In the genomic region with DNA sequence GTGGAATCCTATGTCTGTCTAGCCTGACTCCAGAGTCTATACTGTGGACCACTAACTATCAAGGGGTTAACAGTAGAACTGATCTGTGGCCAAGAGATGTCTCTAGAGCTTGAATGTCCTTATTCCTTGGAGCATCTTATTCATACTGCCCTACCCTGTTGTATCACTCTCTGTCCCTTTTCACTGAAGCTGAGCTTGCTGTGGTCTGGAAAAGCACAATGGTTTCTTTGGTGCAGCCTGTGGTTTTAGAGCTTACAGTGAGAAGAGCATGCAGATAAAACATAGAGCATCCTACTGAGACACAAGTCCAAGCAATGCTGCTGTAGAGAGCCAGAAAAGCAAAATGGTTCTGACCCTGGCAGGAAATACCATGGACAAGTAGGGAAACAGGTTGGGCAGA, we compare ENCODE assay signal across 16 cellular contexts.
"Had no signal": no experiment of that assay in that cellular context is flagged by ENCODE, and none has a peak within 500 bp of the region (broad histone marks: within the 10 kb centered on the region; RNA-seq: fewer than 3 reads in every experiment).

No MANE protein-coding gene starts in this region.

- H3K4me3 Mint-ChIP-seq: activated naive CD4-positive, alpha-beta T cell treated with anti-CD3 and anti-CD28 coated beads, Interleukin-2, amount 50 U/mL, for 24 hours; naive B cell; neural progenitor cell had no signal

- H3K9me3 ChIP-seq: ovary, psoas muscle, stomach, testis, upper lobe of right lung had no signal

- H3K27ac Mint-ChIP-seq: activated naive CD4-positive, alpha-beta T cell treated with anti-CD3 and anti-CD28 coated beads, Interleukin-2, amount 50 U/mL, for 24 hours; neural progenitor cell had no signal

- DNase-seq: activated gamma-delta T cell; activated T-cell treated with anti-CD3 and anti-CD28 coated beads, Interleukin-2, amount 50 U/mL, for 48 hours; amniotic stem cell; dermis blood vessel endothelial cell; left ventricle myocardium superior; naive B cell; ovary; psoas muscle; right cardiac atrium; stomach; testis; upper lobe of right lung had no signal

- H3K4me3 ChIP-seq: cardiac muscle cell, neural progenitor cell, ovary, psoas muscle, skin epidermis, stomach, testis, upper lobe of right lung had no signal

- H3K9ac ChIP-seq: neural progenitor cell had no signal

- H3K27ac ChIP-seq: cardiac muscle cell, neural progenitor cell, ovary, psoas muscle, skin epidermis, stomach, testis, upper lobe of right lung had no signal

- H2AFZ ChIP-seq: neural progenitor cell had no signal

- H3K36me3 Mint-ChIP-seq: activated naive CD4-positive, alpha-beta T cell treated with anti-CD3 and anti-CD28 coated beads, Interleukin-2, amount 50 U/mL, for 24 hours had no signal

- H3K27me3 ChIP-seq: neural progenitor cell, ovary, stomach, testis, upper lobe of right lung had no signal

- ATAC-seq: left ventricle myocardium superior, psoas muscle, right cardiac atrium, upper lobe of right lung had no signal

- H3K36me3 ChIP-seq: cardiac muscle cell, neural progenitor cell, ovary, stomach, upper lobe of right lung had no signal

- H3K4me1 ChIP-seq: psoas muscle, stomach, testis, upper lobe of right lung had no signal

- H3K9me3 Mint-ChIP-seq: activated naive CD4-positive, alpha-beta T cell treated with anti-CD3 and anti-CD28 coated beads, Interleukin-2, amount 50 U/mL, for 24 hours had no signal

- H3K4me2 ChIP-seq: neural progenitor cell had no signal
